27 cellular contexts compared by ENCODE assay signal in the genomic region with DNA sequence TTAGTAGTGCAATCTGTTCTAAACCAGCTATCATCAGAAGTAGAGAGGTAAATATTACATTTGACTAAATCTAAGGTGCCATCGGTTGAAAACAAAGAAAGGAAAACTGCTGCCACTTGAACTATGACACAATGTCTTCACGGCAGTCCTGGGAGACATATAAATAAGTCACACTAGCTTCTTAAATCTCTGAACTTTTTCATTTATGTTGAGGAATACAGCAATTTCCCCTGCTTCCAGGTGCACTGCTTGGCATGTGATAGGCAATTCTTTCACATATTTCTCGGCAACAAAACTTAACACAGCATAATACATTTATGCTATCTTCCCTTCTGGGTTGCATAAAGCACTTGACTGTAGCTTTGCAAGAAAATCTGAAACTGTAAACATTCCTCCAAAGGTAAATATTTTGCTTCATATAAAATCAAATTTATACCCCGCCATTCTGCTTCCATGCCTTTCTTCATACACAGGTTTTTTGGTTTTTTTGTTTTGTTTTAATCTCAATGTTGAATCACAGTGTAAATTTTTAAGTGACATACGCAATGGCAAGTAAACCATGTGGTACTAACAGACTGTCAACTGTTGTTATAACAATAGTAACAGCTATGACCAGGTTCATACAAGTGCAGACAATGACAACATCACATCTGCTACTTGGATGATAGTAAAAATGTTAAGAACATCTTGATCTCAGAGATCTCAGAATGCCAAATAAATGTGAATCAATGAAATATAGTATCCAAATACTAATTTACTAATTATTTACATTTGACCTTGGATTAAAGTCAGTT. TPM values are rescaled to one million over a fixed set of nuclear protein-coding genes. Genes with fewer than 3 reads are reported as not detected.
DNase-seq lines count a peak whose midpoint lies in the region; ATAC-seq, FAIRE-seq and TF ChIP-seq lines count a peak whose summit lies in the region.
"Had no signal": no experiment of that assay in that cellular context is flagged by ENCODE, and none has a peak within 500 bp of the region (broad histone marks: within the 10 kb centered on the region; RNA-seq: fewer than 3 reads in every experiment).

No MANE protein-coding gene starts in this region.

- DNase-seq in Right ventricle myocardium superior (no peak), left cardiac atrium (no peak), GM12878 (ENCODE audit: low read depth, low spot score) (no peak), immature natural killer cell (no peak), H4 (ENCODE audit: low spot score) (no peak), HUDEP-2 (lab: John Stamatoyannopoulos, UW; ENCODE audit: unreplicated experiment in 76 of 76) (no peak), stomach (no peak)
- DNase-seq: AML-193; C1 segment of cervical spinal cord; CD8-positive, alpha-beta T cell; DND-41; GM23248; Kasumi-1; NCI-H1417; NCI-H1694 treated with DMSO at 0.1 percent for 48 hours; NCI-H2081 treated with DMSO at 0.1 percent for 48 hours; NCI-H2171 treated with DMSO at 0.1 percent for 48 hours; NCI-H446; NCI-H526 treated with DMSO at 0.1 percent for 48 hours; OCI-M1 had no signal

- peaks cover 3% of the 10 kb centered on the region for H3K79me2 ChIP-seq in GM12878 (ENCODE audit: control insufficient read depth, insufficient read depth, low read length)

- peaks cover 0 to 7% (median 3%) of the 10 kb centered on the region in 3 donors for H3K36me3 Mint-ChIP-seq in immature natural killer cell

- intact Hi-C loops in Right ventricle myocardium superior (cut with DNase I) (no loop called here), left cardiac atrium (cut with DNase I) (no loop called here), GM12878 (cut with micrococcal nuclease; ENCODE audit: unreplicated experiment) (no loop called here), stomach (cut with DNase I; ENCODE audit: low total_unique reads) (no loop called here)

- peak overlapping the region; percentile 74 to 93 (median 86) for H3K27ac Mint-ChIP-seq in immature natural killer cell
- H3K27ac Mint-ChIP-seq: CD8-positive, alpha-beta T cell had no signal

- TF ChIP-seq RAD21 in GM12878 (IDR thresholded peaks at IDR 0.05; ENCODE audit: insufficient read depth, low read depth, low read length) = no peak

- ATAC-seq in Right ventricle myocardium superior (ENCODE audit: poor library complexity) (peak; percentile 54), left cardiac atrium (no peak), GM12878 (no peak)
- ATAC-seq: CD8-positive, alpha-beta T cell; HCT116; Right ventricle myocardium inferior had no signal

- SMC1A ChIA-PET in GM12878 (lab: Charles Lee; ENCODE audit: uncharacterized antibody, unreplicated experiment) = no interaction called here

- peaks cover 0 to 2% (median 2%) of the 10 kb centered on the region in 3 donors for H3K27me3 Mint-ChIP-seq in immature natural killer cell (ENCODE audit: low read depth in 3 of 3)

- 98% methylated on average over 5 of the region's 5 CpGs for WGBS in GM12878 (ENCODE audit: insufficient coverage, insufficient replicate concordance, low lambda C conversion rate, missing lambda C conversion rate)
- 30 to 59% (median 40%) methylated on average over 5 of the region's 5 CpGs for WGBS in stomach, 5 donors

- no peak for TF ChIP-seq EP300 in GM12878 (IDR thresholded peaks at IDR 0.05; ENCODE audit: borderline replicate concordance in 1 of 2, control insufficient read depth in 1 of 2, low read depth in 2 of 2, low read length in 2 of 2)
- TF ChIP-seq EP300 in stomach (IDR thresholded peaks at IDR 0.05) = no peak

- H3K9me3 ChIP-seq in GM12878 (replicated peaks; ENCODE audit: control insufficient read depth, insufficient read depth, low read length) (no peaks in the 10 kb centered on the region; the same call in 2 of the 3 replicates), stomach (no peaks in the 10 kb centered on the region)

- no peak for TF ChIP-seq CTCF in GM12878 (IDR thresholded peaks at IDR 0.05 in 2 of 3, conservative IDR thresholded peaks at IDR 0.05 in 1 of 3; ENCODE audit: control insufficient read depth in 2 of 3, extremely low read depth in 1 of 3, insufficient read depth in 1 of 3, low read depth in 3 of 3, low read length in 3 of 3)
- TF ChIP-seq CTCF in stomach (IDR thresholded peaks at IDR 0.05) = no peak

- H3K36me3 ChIP-seq in GM12878 (ENCODE audit: control insufficient read depth in 2 of 2, insufficient read depth in 2 of 2, low read length in 1 of 2) (peaks cover 3% of the 10 kb centered on the region in 2 experiments; a peak in 2 of 4 replicates), stomach (peaks cover 2 to 15% (median 9%) of the 10 kb centered on the region in 4 donors)

- no peaks in the 10 kb centered on the region for H4K20me1 ChIP-seq in GM12878 (ENCODE audit: control insufficient read depth, insufficient read depth)

- POLR2A ChIA-PET in GM12878 (lab: Charles Lee) = no interaction called here

- H3K4me1 ChIP-seq in GM12878 (ENCODE audit: control insufficient read depth, insufficient read depth, low read length) = no peaks in the 10 kb centered on the region
- peaks cover 3 to 15% (median 8%) of the 10 kb centered on the region in 4 donors for H3K4me1 ChIP-seq in stomach

- BruUV-seq in GM12878 (replicated peaks; lab: Mats Ljungman, UMichigan) = no TSS peak

- TF ChIP-seq POLR2A in GM12878 (IDR thresholded peaks at IDR 0.05; ENCODE audit: low read depth, low read length) = no peak
- no peak for TF ChIP-seq POLR2A in stomach (IDR thresholded peaks at IDR 0.05)

- RAD21 ChIA-PET in GM12878 (lab: Charles Lee; ENCODE audit: unreplicated experiment) = no interaction called here

- H3K27ac ChIP-seq in GM12878 (ENCODE audit: control insufficient read depth, insufficient read depth) (no peak overlapping the region), stomach (no peak overlapping the region)
- H3K27ac ChIP-seq: GM23248 had no signal

- in situ Hi-C loops in GM12878 (cut with MboI) = no loop called here

- no peaks in the 10 kb centered on the region for H3K9me3 Mint-ChIP-seq in immature natural killer cell
- H3K9me3 Mint-ChIP-seq: CD8-positive, alpha-beta T cell had no signal

- CTCF ChIA-PET in GM12878 (lab: Yijun Ruan, JAX) = interaction anchor here (0.6 kb wide), 2 partner anchors 13 to 14 kb away, joined by 3 read pairs; no protein-coding TSS in a partner anchor

- no peak overlapping the region for H3K9ac ChIP-seq in GM12878 (ENCODE audit: control insufficient read depth, insufficient read depth, low read length)
- H3K9ac ChIP-seq: GM23248 had no signal

- H3K27me3 ChIP-seq in GM12878 (replicated peaks in 1 of 2; ENCODE audit: control insufficient read depth in 2 of 2, insufficient read depth in 2 of 2, low read length in 1 of 2) (no peaks in the 10 kb centered on the region), stomach (no peaks in the 10 kb centered on the region)

- H3K4me3 ChIP-seq in GM12878 (no peak overlapping the region), stomach (no peak overlapping the region)
- H3K4me3 ChIP-seq: GM23248 had no signal

- peaks cover 83% of the 10 kb centered on the region in 2 donors for H3K4me1 Mint-ChIP-seq in immature natural killer cell

- peak; percentile 38 for FAIRE-seq in GM12878 (lab: Jason Lieb, UNC)
- FAIRE-seq: GM18507, RCC 7860 had no signal

- H2AFZ ChIP-seq in GM12878 (ENCODE audit: control insufficient read depth, low read depth, low read length) = no peak overlapping the region
- H2AFZ ChIP-seq: GM23248 had no signal

- peak overlapping the region in 4 of 5 donors; percentile 10 to 39 (median 20) for H3K4me3 Mint-ChIP-seq in immature natural killer cell
- H3K4me3 Mint-ChIP-seq: CD8-positive, alpha-beta T cell had no signal

- H3K4me2 ChIP-seq in GM12878 (ENCODE audit: control insufficient read depth, insufficient read depth) = no peak overlapping the region

RNA-seq across cellular contexts. Expression of a gene that starts 18.2 kb away (rescaled TPM):
- total RNA-seq in Right ventricle myocardium superior = 136 TPM
- 10 to 100 TPM; 72.7 to 81.6 TPM for total RNA-seq in left cardiac atrium
- total RNA-seq in GM12878 (2013; cell fraction: nucleolus; rRNA removed) = 84.4 and 98.0 TPM in 2 replicates
- total RNA-seq in GM12878 (2014; rRNA removed) = 18.5 and 27.3 TPM in 2 replicates
- total RNA-seq in GM12878 (2014; rRNA removed; fragmentation: Illumina TruSeq; extraction: Trizol) = 24.9 and 27.0 TPM in 2 replicates
- 20.5 and 20.9 TPM in 2 replicates for total RNA-seq in GM12878 (2021)
- 18.7 TPM for polyA plus RNA-seq in GM12878 (2011; ENCODE audit: low read depth)
- polyA plus RNA-seq in GM12878 (2011; rRNA removed) = 57.2 and 60.4 TPM in 2 replicates
- 32.9 and 39.9 TPM in 2 replicates for polyA plus RNA-seq in GM12878 (2011; cell fraction: cytosol; rRNA removed)
- 64.3 and 64.7 TPM in 2 replicates for polyA plus RNA-seq in GM12878 (2011; cell fraction: nucleus; rRNA removed)
- polyA plus RNA-seq in GM12878 (2012) = 17.7 and 24.8 TPM in 2 replicates
- 36.3 and 40.7 TPM in 2 replicates for polyA plus RNA-seq in GM12878 (2014; fragmentation: Illumina TruSeq; extraction: Trizol)
- 1 to 10 TPM; 2.8 to 4.0 TPM for polyA plus RNA-seq in GM12878 (2014; fragmentation: Nextera tagmentation; extraction: Ambion mirVana)
- polyA plus RNA-seq in GM12878 (2014; rRNA removed) = 22.5 and 22.6 TPM in 2 replicates
- 10 to 100 TPM; 25.5 to 26.7 TPM for polyA plus RNA-seq in GM12878 (2016; fragmentation: Nextera tagmentation; extraction: Ambion mirVana)
- polyA minus RNA-seq in GM12878 (2011; rRNA and poly(A)+ RNA removed) = 51.4 and 65.1 TPM in 2 replicates
- polyA minus RNA-seq in GM12878 (2011; cell fraction: cytosol; rRNA and poly(A)+ RNA removed) = 18.3 and 23.8 TPM in 2 replicates
- 19.7 and 26.1 TPM in 2 replicates for polyA minus RNA-seq in GM12878 (2011; cell fraction: nucleus; rRNA and poly(A)+ RNA removed)
- 100 to 1,000 TPM; 121 to 185 (median 122) TPM for polyA plus RNA-seq in immature natural killer cell
- total RNA-seq in H4 (2014; rRNA removed; shearing (Covaris generic)) = 20.5 and 32.0 TPM in 2 replicates
- 10 to 100 TPM in 2 of 5 donors, 1 to 10 TPM in 2, under 1 TPM in 1; 0.87 to 23.9 (median 8.9) TPM for total RNA-seq in stomach
- polyA plus RNA-seq in stomach = 1 to 10 TPM; 5.5 to 8.9 (median 7.2) TPM

RNA-seq across cellular contexts. Expression of a gene that starts 47.4 kb away (rescaled TPM):
- total RNA-seq in Right ventricle myocardium superior (not detected), left cardiac atrium (not detected), GM12878 (2014; rRNA removed) (not detected in 2 replicates), GM12878 (2014; rRNA removed; fragmentation: Illumina TruSeq; extraction: Trizol) (not detected in 2 replicates), GM12878 (2021) (not detected in 2 replicates), stomach (under 1 TPM in 1 of 5 donors, not detected in 4; 0.18 TPM)
- total RNA-seq in GM12878 (2013; cell fraction: nucleolus; rRNA removed) = not detected in 2 replicates
- polyA plus RNA-seq in GM12878 (2011; ENCODE audit: low read depth) = not detected
- polyA plus RNA-seq in GM12878 (2011; rRNA removed) (not detected in 2 replicates), GM12878 (2014; fragmentation: Illumina TruSeq; extraction: Trizol) (not detected in 2 replicates), GM12878 (2014; fragmentation: Nextera tagmentation; extraction: Ambion mirVana) (not detected), GM12878 (2014; rRNA removed) (not detected in 2 replicates), GM12878 (2016; fragmentation: Nextera tagmentation; extraction: Ambion mirVana) (not detected), immature natural killer cell (not detected), stomach (not detected)
- polyA plus RNA-seq in GM12878 (2011; cell fraction: cytosol; rRNA removed) = not detected in 2 replicates
- not detected in 2 replicates for polyA plus RNA-seq in GM12878 (2011; cell fraction: nucleus; rRNA removed)
- polyA plus RNA-seq in GM12878 (2012) = not detected in 2 replicates
- not detected in 2 replicates for polyA minus RNA-seq in GM12878 (2011; rRNA and poly(A)+ RNA removed)
- polyA minus RNA-seq in GM12878 (2011; cell fraction: cytosol; rRNA and poly(A)+ RNA removed) = not detected in 2 replicates
- polyA minus RNA-seq in GM12878 (2011; cell fraction: nucleus; rRNA and poly(A)+ RNA removed) = not detected in 2 replicates
- total RNA-seq in H4 (2014; rRNA removed; shearing (Covaris generic)) = not detected in 2 replicates
- total RNA-seq: A172; CD8-positive, alpha-beta T cell; GM23248; MCF 10A; Right ventricle myocardium inferior had no signal
- polyA plus RNA-seq: AG04450, GM23248 had no signal
